Comparison of ENCODE assay signal across 21 cellular contexts in genomic region chr15:89326316-89326715, GRCh38. TPM values are rescaled to one million over a fixed set of nuclear protein-coding genes. Genes with fewer than 3 reads are reported as not detected.
DNase-seq lines count a peak whose midpoint lies in the region; ATAC-seq and TF ChIP-seq lines count a peak whose summit lies in the region.
"Had no signal": no experiment of that assay in that cellular context is flagged by ENCODE, and none has a peak within 500 bp of the region (broad histone marks: within the 10 kb centered on the region; RNA-seq: fewer than 3 reads in every experiment).

No MANE protein-coding gene starts in this region.

- no peak overlapping the region for H3K4me3 ChIP-seq in uterus
- H3K4me3 ChIP-seq: ascending aorta, psoas muscle had no signal

- H3K4me1 ChIP-seq in uterus: peaks cover under 1 to 2% of the 10 kb centered on the region in 2 donors

- intact Hi-C loops in activated naive CD4-positive, alpha-beta T cell treated with anti-CD3 and anti-CD28 coated beads for 36 hours (cut with micrococcal nuclease): no loop called here
- intact Hi-C loops in activated CD8-positive, alpha-beta T cell treated with anti-CD3 and anti-CD28 coated beads for 36 hours (cut with micrococcal nuclease): no loop called here
- intact Hi-C loops in uterus (cut with DNase I; ENCODE audit: low total_unique reads): no loop called here

- H3K27me3 Mint-ChIP-seq in activated naive CD4-positive, alpha-beta T cell treated with anti-CD3 and anti-CD28 coated beads, Interleukin-2, amount 50 U/mL, for 24 hours: no peaks in the 10 kb centered on the region
- H3K27me3 Mint-ChIP-seq in activated naive CD4-positive, alpha-beta T cell treated with anti-CD3 and anti-CD28 coated beads for 36 hours (ENCODE audit: low read depth): no peaks in the 10 kb centered on the region
- H3K27me3 Mint-ChIP-seq in activated CD8-positive, alpha-beta T cell treated with anti-CD3 and anti-CD28 coated beads for 36 hours: no peaks in the 10 kb centered on the region
- H3K27me3 Mint-ChIP-seq: naive B cell; stimulated activated memory B cell treated with anti-CD40 and anti-IgM and Interleukin-4, amounts not matched to agents 10 μg/mL and 1 μg/mL and 100 μg/mL, for 72 hours had no signal

- POLR2A ChIA-PET in activated CD8-positive, alpha-beta T cell treated with anti-CD3 and anti-CD28 coated beads for 36 hours (lab: Charles Lee): interaction anchor here (1.4 to 11.7 kb wide), 2 partner anchors 7 to 14 kb away, joined by 5 to 128 read pairs; no protein-coding TSS in a partner anchor

- H3K27ac Mint-ChIP-seq in activated naive CD4-positive, alpha-beta T cell treated with anti-CD3 and anti-CD28 coated beads, Interleukin-2, amount 50 U/mL, for 24 hours: peak overlapping the region; percentile 81
- H3K27ac Mint-ChIP-seq in activated naive CD4-positive, alpha-beta T cell treated with anti-CD3 and anti-CD28 coated beads for 36 hours: no peak overlapping the region
- H3K27ac Mint-ChIP-seq in activated CD8-positive, alpha-beta T cell treated with anti-CD3 and anti-CD28 coated beads for 36 hours: peak overlapping the region; percentile 57
- peak overlapping the region; percentile 64 for H3K27ac Mint-ChIP-seq in stimulated activated effector memory CD8-positive, alpha-beta T cell treated with anti-CD3 and anti-CD28 coated beads, Interleukin-12 subunit alpha, Interleukin-12 subunit beta, amount 100 ng/mL, for 72 hours
- H3K27ac Mint-ChIP-seq: T-helper 1 cell treated with Interleukin-12 subunit alpha and Interleukin-12 subunit beta and Interleukin-4 antibody, amounts not matched to agents 30 μg/mL and 1 μg/mL, for 36 hours had no signal

- no peaks in the 10 kb centered on the region for H3K36me3 ChIP-seq in uterus

- ATAC-seq in activated CD8-positive, alpha-beta T cell treated with anti-CD3 and anti-CD28 coated beads for 36 hours: no peak
- ATAC-seq in stimulated activated effector memory CD8-positive, alpha-beta T cell treated with anti-CD3 and anti-CD28 coated beads, Interleukin-12 subunit alpha, Interleukin-12 subunit beta, amount 100 ng/mL, for 72 hours: no peak
- ATAC-seq: psoas muscle; stimulated activated memory B cell treated with anti-CD40 and anti-IgM and Interleukin-4, amounts not matched to agents 10 μg/mL and 1 μg/mL and 100 μg/mL, for 72 hours had no signal

- peaks cover 20% of the 10 kb centered on the region for H3K36me3 Mint-ChIP-seq in activated naive CD4-positive, alpha-beta T cell treated with anti-CD3 and anti-CD28 coated beads, Interleukin-2, amount 50 U/mL, for 24 hours
- peaks cover 64% of the 10 kb centered on the region for H3K36me3 Mint-ChIP-seq in activated naive CD4-positive, alpha-beta T cell treated with anti-CD3 and anti-CD28 coated beads for 36 hours (ENCODE audit: low read depth)
- peaks cover 72% of the 10 kb centered on the region for H3K36me3 Mint-ChIP-seq in activated CD8-positive, alpha-beta T cell treated with anti-CD3 and anti-CD28 coated beads for 36 hours (ENCODE audit: low read depth)
- peaks cover 100% of the 10 kb centered on the region for H3K36me3 Mint-ChIP-seq in stimulated activated effector memory CD8-positive, alpha-beta T cell treated with anti-CD3 and anti-CD28 coated beads, Interleukin-12 subunit alpha, Interleukin-12 subunit beta, amount 100 ng/mL, for 72 hours

- CTCF ChIA-PET in activated naive CD4-positive, alpha-beta T cell treated with anti-CD3 and anti-CD28 coated beads for 36 hours (lab: Charles Lee): interaction anchor here (0.9 to 3.1 kb wide), 3 partner anchors 25 to 120 kb away, joined by 3 to 12 read pairs (median 3); no protein-coding TSS in a partner anchor
- CTCF ChIA-PET in activated CD8-positive, alpha-beta T cell treated with anti-CD3 and anti-CD28 coated beads for 36 hours (lab: Charles Lee): no interaction called here

- H3K9me3 Mint-ChIP-seq in activated naive CD4-positive, alpha-beta T cell treated with anti-CD3 and anti-CD28 coated beads, Interleukin-2, amount 50 U/mL, for 24 hours: no peaks in the 10 kb centered on the region
- no peaks in the 10 kb centered on the region for H3K9me3 Mint-ChIP-seq in activated naive CD4-positive, alpha-beta T cell treated with anti-CD3 and anti-CD28 coated beads for 36 hours
- H3K9me3 Mint-ChIP-seq in activated CD8-positive, alpha-beta T cell treated with anti-CD3 and anti-CD28 coated beads for 36 hours: no peaks in the 10 kb centered on the region
- no peaks in the 10 kb centered on the region for H3K9me3 Mint-ChIP-seq in stimulated activated effector memory CD8-positive, alpha-beta T cell treated with anti-CD3 and anti-CD28 coated beads, Interleukin-12 subunit alpha, Interleukin-12 subunit beta, amount 100 ng/mL, for 72 hours
- H3K9me3 Mint-ChIP-seq: naive B cell; stimulated activated memory B cell treated with anti-CD40 and anti-IgM and Interleukin-4, amounts not matched to agents 10 μg/mL and 1 μg/mL and 100 μg/mL, for 72 hours; T-helper 1 cell treated with Interleukin-12 subunit alpha and Interleukin-12 subunit beta and Interleukin-4 antibody, amounts not matched to agents 30 μg/mL and 1 μg/mL, for 36 hours had no signal

- no peak for TF ChIP-seq POLR2A in uterus (IDR thresholded peaks at IDR 0.05)

- peak; percentile 11 for DNase-seq in NCI-H1092 treated with DMSO at 0.1 percent for 48 hours (lab: John Stamatoyannopoulos, UW)
- no peak for DNase-seq in NCI-H1092 (lab: John Stamatoyannopoulos, UW)
- no peak for DNase-seq in activated naive CD4-positive, alpha-beta T cell treated with anti-CD3 and anti-CD28 coated beads for 36 hours
- no peak for DNase-seq in activated CD8-positive, alpha-beta T cell treated with anti-CD3 and anti-CD28 coated beads for 36 hours
- DNase-seq in stimulated activated effector memory CD8-positive, alpha-beta T cell treated with anti-CD3 and anti-CD28 coated beads, Interleukin-12 subunit alpha, Interleukin-12 subunit beta, amount 100 ng/mL, for 72 hours (ENCODE audit: low spot score in 2 of 2): no peak
- DNase-seq in HT-29 (ENCODE audit: low spot score): no peak
- no peak for DNase-seq in uterus
- DNase-seq: activated CD8-positive, alpha-beta memory T cell treated with anti-CD3 and anti-CD28 coated beads for 24 hours; activated effector memory CD4-positive, alpha-beta T cell treated with anti-CD3 and anti-CD28 coated beads, Interleukin-2, amount 50 U/mL, for 16 hours; hippocampal formation; Karpas-422; naive B cell; NCI-H187 treated with DMSO at 0.1 percent for 48 hours; psoas muscle; SHP77 treated with DMSO at 0.1 percent for 48 hours; trophoblast cell had no signal

- peaks cover 45% of the 10 kb centered on the region for H3K4me1 Mint-ChIP-seq in activated naive CD4-positive, alpha-beta T cell treated with anti-CD3 and anti-CD28 coated beads, Interleukin-2, amount 50 U/mL, for 24 hours
- H3K4me1 Mint-ChIP-seq in activated naive CD4-positive, alpha-beta T cell treated with anti-CD3 and anti-CD28 coated beads for 36 hours (ENCODE audit: low read depth): peaks cover 30% of the 10 kb centered on the region
- H3K4me1 Mint-ChIP-seq in activated CD8-positive, alpha-beta T cell treated with anti-CD3 and anti-CD28 coated beads for 36 hours (ENCODE audit: low read depth): peaks cover 33% of the 10 kb centered on the region
- H3K4me1 Mint-ChIP-seq in stimulated activated effector memory CD8-positive, alpha-beta T cell treated with anti-CD3 and anti-CD28 coated beads, Interleukin-12 subunit alpha, Interleukin-12 subunit beta, amount 100 ng/mL, for 72 hours: peaks cover 54% of the 10 kb centered on the region

- H3K4me3 Mint-ChIP-seq in activated naive CD4-positive, alpha-beta T cell treated with anti-CD3 and anti-CD28 coated beads, Interleukin-2, amount 50 U/mL, for 24 hours: no peak overlapping the region
- H3K4me3 Mint-ChIP-seq in activated naive CD4-positive, alpha-beta T cell treated with anti-CD3 and anti-CD28 coated beads for 36 hours: no peak overlapping the region
- no peak overlapping the region for H3K4me3 Mint-ChIP-seq in activated CD8-positive, alpha-beta T cell treated with anti-CD3 and anti-CD28 coated beads for 36 hours
- no peak overlapping the region for H3K4me3 Mint-ChIP-seq in stimulated activated effector memory CD8-positive, alpha-beta T cell treated with anti-CD3 and anti-CD28 coated beads, Interleukin-12 subunit alpha, Interleukin-12 subunit beta, amount 100 ng/mL, for 72 hours
- H3K4me3 Mint-ChIP-seq: stimulated activated memory B cell treated with anti-CD40 and anti-IgM and Interleukin-4, amounts not matched to agents 10 μg/mL and 1 μg/mL and 100 μg/mL, for 72 hours; T-helper 1 cell treated with Interleukin-12 subunit alpha and Interleukin-12 subunit beta and Interleukin-4 antibody, amounts not matched to agents 30 μg/mL and 1 μg/mL, for 36 hours had no signal

- TF ChIP-seq CTCF in activated CD8-positive, alpha-beta T cell treated with anti-CD3 and anti-CD28 coated beads for 36 hours (IDR thresholded peaks at IDR 0.05): no peak
- TF ChIP-seq CTCF in uterus (IDR thresholded peaks at IDR 0.05): no peak

- no peaks in the 10 kb centered on the region for H3K27me3 ChIP-seq in uterus
- H3K27me3 ChIP-seq: ascending aorta had no signal

- no peak overlapping the region for H3K27ac ChIP-seq in uterus
- H3K27ac ChIP-seq: ascending aorta, C4-2B, psoas muscle had no signal

- H3K9me3 ChIP-seq in uterus: no peaks in the 10 kb centered on the region
- H3K9me3 ChIP-seq: ascending aorta, psoas muscle had no signal

RNA-seq across cellular contexts. Expression of gene POLG, which starts 8.3 kb away (rescaled TPM):
- 10 to 100 TPM; 93.0 to 96.5 TPM for total RNA-seq in activated naive CD4-positive, alpha-beta T cell treated with anti-CD3 and anti-CD28 coated beads for 36 hours
- 100 to 1,000 TPM; 101 to 106 TPM for total RNA-seq in activated CD8-positive, alpha-beta T cell treated with anti-CD3 and anti-CD28 coated beads for 36 hours
- 159 and 161 TPM in 2 replicates for total RNA-seq in HT-29 (2014; rRNA removed; shearing (Covaris generic))
- 10 to 100 TPM; 38.4 to 62.0 (median 53.7) TPM for total RNA-seq in uterus
